ENCODE assay signal across 9 cellular contexts in the genomic region with DNA sequence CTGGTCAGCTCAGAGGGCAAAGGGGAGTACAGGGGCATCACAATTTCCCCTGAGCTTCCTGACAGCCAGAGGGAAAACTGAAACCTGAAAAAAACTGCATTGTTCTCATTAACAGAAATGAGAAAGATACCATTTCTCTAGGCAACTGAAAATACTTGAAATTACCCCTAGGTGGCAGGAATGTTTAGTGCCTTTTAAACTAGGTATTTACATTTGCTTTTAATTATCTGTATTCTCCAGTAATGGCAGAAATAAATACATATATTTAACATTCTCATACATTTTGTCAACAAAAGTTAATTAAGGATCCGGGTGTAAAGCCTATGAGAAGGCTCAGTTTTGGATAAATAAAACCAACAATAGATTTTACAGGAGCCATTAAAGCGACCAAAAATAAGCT. TPM values are rescaled to one million over a fixed set of nuclear protein-coding genes. Genes with fewer than 3 reads are reported as not detected.
DNase-seq lines count a peak whose midpoint lies in the region; ATAC-seq and TF ChIP-seq lines count a peak whose summit lies in the region.
"Had no signal": no experiment of that assay in that cellular context is flagged by ENCODE, and none has a peak within 500 bp of the region (broad histone marks: within the 10 kb centered on the region; RNA-seq: fewer than 3 reads in every experiment).

No MANE protein-coding gene starts in this region.

- H3K36me3 ChIP-seq in BE2C (peaks cover 10% of the 10 kb centered on the region), sigmoid colon (peaks cover 5 to 44% (median 9%) of the 10 kb centered on the region in 4 donors)

- no peak for DNase-seq in BE2C
- DNase-seq in HT-29 (ENCODE audit: low spot score): peak; percentile 62
- no peak for DNase-seq in activated B cell treated with CpG ODN at 0.5 μM for 24 hours
- DNase-seq in left lobe of liver (ENCODE audit: low spot score): no peak
- no peak for DNase-seq in stimulated activated CD4-positive, alpha-beta T cell treated with anti-CD3 and anti-CD28 coated beads, Interleukin-4, amount 100 ng/mL, for 24 hours
- no peak for DNase-seq in NCI-H345 treated with DMSO at 0.1 percent for 48 hours (lab: John Stamatoyannopoulos, UW; ENCODE audit: unreplicated experiment)
- DNase-seq in sigmoid colon: no peak

- TF ChIP-seq CTCF in BE2C (IDR thresholded peaks at IDR 0.05; ENCODE audit: low read depth, low read length) (peak; percentile 30; the same call in 1 of the 2 replicates), activated B cell treated with CpG ODN at 0.5 μM for 24 hours (IDR thresholded peaks at IDR 0.05) (peak; percentile 45), sigmoid colon (IDR thresholded peaks at IDR 0.05) (peak in 1 of 4 experiments; percentile 47)

- H3K4me1 ChIP-seq in BE2C (peaks cover 13% of the 10 kb centered on the region), sigmoid colon (no peaks in the 10 kb centered on the region)

- peaks cover 7% of the 10 kb centered on the region for H3K27me3 Mint-ChIP-seq in activated B cell treated with CpG ODN at 0.5 μM for 24 hours
- H3K27me3 Mint-ChIP-seq: brain had no signal

- POLR2A ChIA-PET in activated B cell treated with CpG ODN at 0.5 μM for 24 hours (lab: Charles Lee): no interaction called here

- no peak overlapping the region for H3K4me3 ChIP-seq in BE2C (ENCODE audit: low read depth, low read length)
- H3K4me3 ChIP-seq in sigmoid colon: no peak overlapping the region

- no peak overlapping the region for H3K4me3 Mint-ChIP-seq in activated B cell treated with CpG ODN at 0.5 μM for 24 hours
- H3K4me3 Mint-ChIP-seq: brain had no signal

- TF ChIP-seq POLR2A in sigmoid colon (IDR thresholded peaks at IDR 0.05): no peak

- no peak overlapping the region for H3K27ac ChIP-seq in sigmoid colon

- ATAC-seq in activated B cell treated with CpG ODN at 0.5 μM for 24 hours (ENCODE audit: low read depth) (no peak), left lobe of liver (peak; percentile 53), GM21381 (IDR thresholded peaks at IDR 0.05; ENCODE audit: unreplicated experiment) (no peak)

- H3K9me3 ChIP-seq in BE2C (no peaks in the 10 kb centered on the region), sigmoid colon (no peaks in the 10 kb centered on the region)

- no peak for TF ChIP-seq EP300 in sigmoid colon (IDR thresholded peaks at IDR 0.05)

- no peaks in the 10 kb centered on the region for H3K9me3 Mint-ChIP-seq in activated B cell treated with CpG ODN at 0.5 μM for 24 hours
- H3K9me3 Mint-ChIP-seq: brain had no signal

- H3K27me3 ChIP-seq in BE2C: no peaks in the 10 kb centered on the region
- no peaks in the 10 kb centered on the region for H3K27me3 ChIP-seq in sigmoid colon

- no peaks in the 10 kb centered on the region for H3K36me3 Mint-ChIP-seq in activated B cell treated with CpG ODN at 0.5 μM for 24 hours (ENCODE audit: low read depth)

- no peaks in the 10 kb centered on the region for H3K4me1 Mint-ChIP-seq in activated B cell treated with CpG ODN at 0.5 μM for 24 hours
- H3K4me1 Mint-ChIP-seq: brain had no signal

- 62 to 77% methylated on average over 2 of the region's 2 CpGs for WGBS in sigmoid colon, 2 donors

- H3K27ac Mint-ChIP-seq in activated B cell treated with CpG ODN at 0.5 μM for 24 hours: no peak overlapping the region

- CTCF ChIA-PET in activated B cell treated with CpG ODN at 0.5 μM for 24 hours (lab: Charles Lee): interaction anchor here (0.8 to 4.9 kb wide), 4 partner anchors 10 to 169 kb away, joined by 3 to 76 read pairs (median 8); no protein-coding TSS in a partner anchor

- intact Hi-C loops in activated B cell treated with CpG ODN at 0.5 μM for 24 hours (cut with micrococcal nuclease): loop anchor here (1.0 kb wide), 2 partner anchors 116 to 169 kb away; no protein-coding TSS in a partner anchor
- intact Hi-C loops in sigmoid colon (cut with DNase I): loop anchor here (2.0 kb wide), 1 partner anchor 116 kb away; no protein-coding TSS in a partner anchor

RNA-seq across cellular contexts. Expression of a gene that starts 34.5 kb away (rescaled TPM):
- polyA plus RNA-seq in BE2C (2012; ENCODE audit: insufficient read depth, insufficient read length, low read depth): 925 TPM
- total RNA-seq in HT-29 (2014; rRNA removed; shearing (Covaris generic)): 1,454 and 1,668 TPM in 2 replicates
- 1,828 and 2,370 TPM in 2 replicates for total RNA-seq in activated B cell treated with CpG ODN at 0.5 μM for 24 hours
- total RNA-seq in left lobe of liver: 410 TPM
- total RNA-seq in sigmoid colon: 1,000 to 10,000 TPM; 1,030 to 2,345 (median 1,749) TPM
- 1,000 to 10,000 TPM; 5,415 to 7,327 (median 5,660) TPM for polyA plus RNA-seq in sigmoid colon
